ENCODE assay signal across 24 cellular contexts in the genomic region with DNA sequence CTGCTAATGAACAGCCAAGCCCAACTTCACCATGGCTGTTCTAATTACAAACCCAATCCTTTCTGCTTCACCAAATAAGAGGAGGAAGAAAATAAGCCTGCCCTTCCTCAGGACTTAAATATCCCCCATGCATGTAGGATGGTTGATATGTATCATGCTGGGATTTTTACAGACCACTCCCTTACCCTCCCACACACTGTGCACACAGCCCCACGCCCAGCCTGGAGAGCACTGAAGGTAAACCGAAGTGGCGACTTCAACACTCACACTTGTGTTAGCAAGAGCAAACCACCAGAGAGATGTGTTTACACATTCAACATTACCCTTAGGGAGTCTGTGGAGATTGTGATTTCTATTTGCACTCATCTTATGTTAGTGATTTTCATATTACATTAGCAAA.
DNase-seq lines count a peak whose midpoint lies in the region; TF ChIP-seq lines count a peak whose summit lies in the region.
"Had no signal": no experiment of that assay in that cellular context is flagged by ENCODE, and none has a peak within 500 bp of the region (broad histone marks: within the 10 kb centered on the region; RNA-seq: fewer than 3 reads in every experiment).

No MANE protein-coding gene starts in this region.

- peak; percentile 24 for DNase-seq in NCI-H510A treated with DMSO at 0.1 percent for 48 hours (lab: John Stamatoyannopoulos, UW)
- DNase-seq in NCI-H510A (lab: John Stamatoyannopoulos, UW): no peak
- no peak for DNase-seq in hepatic stellate cell (ENCODE audit: low spot score)
- no peak for DNase-seq in NK-92 (lab: John Stamatoyannopoulos, UW; ENCODE audit: unreplicated experiment)
- DNase-seq: CD4-positive, CD25-positive, alpha-beta regulatory T cell; DMS53; H9; HFFc6; MG63; NCI-H1105 treated with DMSO at 0.1 percent for 48 hours; NCI-H1694; NCI-H2107; NCI-H446 treated with DMSO at 0.1 percent for 48 hours; NCI-H774; Right ventricle myocardium superior; RPMI8226; T-cell had no signal

- H3K4me3 ChIP-seq in HEK293 (ENCODE audit: low read depth, low read length): no peak overlapping the region
- H3K4me3 ChIP-seq: BLaER1, GM23248, K562, MG63, SJSA1 had no signal

- H3K36me3 ChIP-seq in HEK293 (ENCODE audit: control insufficient read depth in 2 of 2, insufficient read depth in 1 of 2, low read length in 2 of 2): no peaks in the 10 kb centered on the region
- H3K36me3 ChIP-seq: BLaER1, MG63, SJSA1 had no signal

- POLR2A ChIA-PET in HEK293 (lab: Yijun Ruan, JAX): no interaction called here

- H3K4me1 ChIP-seq in HEK293 (ENCODE audit: control insufficient read depth, insufficient read depth, low read length): no peaks in the 10 kb centered on the region
- H3K4me1 ChIP-seq: BLaER1 had no signal

- no peaks in the 10 kb centered on the region for H3K9me3 ChIP-seq in HEK293 (ENCODE audit: control insufficient read depth, insufficient read depth, low read depth, low read length)
- H3K9me3 ChIP-seq: BLaER1, MG63, SJSA1 had no signal

- CTCF ChIA-PET in HEK293 (lab: Yijun Ruan, JAX): no interaction called here

- no peak for TF ChIP-seq CTCF in HEK293 (tag by site-specific recombination; IDR thresholded peaks at IDR 0.05)

- H3K27ac ChIP-seq in HEK293 (ENCODE audit: extremely low read depth, low read depth, low read length) (no peak overlapping the region), cingulate gyrus (ENCODE audit: low read depth, low read length) (peak overlapping the region; percentile 57), temporal lobe (ENCODE audit: low read depth, low read length) (peak overlapping the region; percentile 56)
- H3K27ac ChIP-seq: BLaER1, GM23248, SJSA1 had no signal

TF ChIP-seq in HEK293, 187 proteins besides CTCF, POLR2A, EP300 and RAD21:
- TF ChIP-seq ZFHX2 (tag by site-specific recombination; conservative IDR thresholded peaks at IDR 0.05) (peak; percentile 50; the same call in 1 of the 2 replicates), WT1 (tag by site-specific recombination; IDR thresholded peaks at IDR 0.05) (0 out of 2 replicates have a peak, but pooled peaks have one; percentile 23), KLF1 (tag by site-specific recombination; IDR thresholded peaks at IDR 0.05) (0 out of 2 replicates have a peak, but pooled peaks have one; percentile 15), ZNF529 (tag by site-specific recombination; IDR thresholded peaks at IDR 0.05; ENCODE audit: insufficient replicate concordance) (no peak), EGR2 (tag by site-specific recombination; IDR thresholded peaks at IDR 0.05; ENCODE audit: low read depth) (peak; percentile 37; the same call in 1 of the 2 replicates), ZNF510 (tag by site-specific recombination; IDR thresholded peaks at IDR 0.05; ENCODE audit: insufficient replicate concordance) (no peak)
- TF ChIP-seq, protein P1, sequence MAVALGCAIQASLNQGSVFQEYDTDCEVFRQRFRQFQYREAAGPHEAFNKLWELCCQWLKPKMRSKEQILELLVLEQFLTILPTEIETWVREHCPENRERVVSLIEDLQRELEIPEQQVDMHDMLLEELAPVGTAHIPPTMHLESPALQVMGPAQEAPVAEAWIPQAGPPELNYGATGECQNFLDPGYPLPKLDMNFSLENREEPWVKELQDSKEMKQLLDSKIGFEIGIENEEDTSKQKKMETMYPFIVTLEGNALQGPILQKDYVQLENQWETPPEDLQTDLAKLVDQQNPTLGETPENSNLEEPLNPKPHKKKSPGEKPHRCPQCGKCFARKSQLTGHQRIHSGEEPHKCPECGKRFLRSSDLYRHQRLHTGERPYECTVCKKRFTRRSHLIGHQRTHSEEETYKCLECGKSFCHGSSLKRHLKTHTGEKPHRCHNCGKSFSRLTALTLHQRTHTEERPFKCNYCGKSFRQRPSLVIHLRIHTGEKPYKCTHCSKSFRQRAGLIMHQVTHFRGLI (tag by site-specific recombination; IDR thresholded peaks at IDR 0.05): 0 out of 2 replicates have a peak, but pooled peaks have one; percentile 22
- TF ChIP-seq, protein P2, sequence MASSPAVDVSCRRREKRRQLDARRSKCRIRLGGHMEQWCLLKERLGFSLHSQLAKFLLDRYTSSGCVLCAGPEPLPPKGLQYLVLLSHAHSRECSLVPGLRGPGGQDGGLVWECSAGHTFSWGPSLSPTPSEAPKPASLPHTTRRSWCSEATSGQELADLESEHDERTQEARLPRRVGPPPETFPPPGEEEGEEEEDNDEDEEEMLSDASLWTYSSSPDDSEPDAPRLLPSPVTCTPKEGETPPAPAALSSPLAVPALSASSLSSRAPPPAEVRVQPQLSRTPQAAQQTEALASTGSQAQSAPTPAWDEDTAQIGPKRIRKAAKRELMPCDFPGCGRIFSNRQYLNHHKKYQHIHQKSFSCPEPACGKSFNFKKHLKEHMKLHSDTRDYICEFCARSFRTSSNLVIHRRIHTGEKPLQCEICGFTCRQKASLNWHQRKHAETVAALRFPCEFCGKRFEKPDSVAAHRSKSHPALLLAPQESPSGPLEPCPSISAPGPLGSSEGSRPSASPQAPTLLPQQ (tag by site-specific recombination; IDR thresholded peaks at IDR 0.05): no peak
